In genomic region chr2:46024146-46024779, GRCh38 we compare ENCODE assay signal across 18 cellular contexts.
DNase-seq lines count a peak whose midpoint lies in the region; ATAC-seq, FAIRE-seq and TF ChIP-seq lines count a peak whose summit lies in the region.
"Had no signal": no experiment of that assay in that cellular context is flagged by ENCODE, and none has a peak within 500 bp of the region (broad histone marks: within the 10 kb centered on the region; RNA-seq: fewer than 3 reads in every experiment).

No MANE protein-coding gene starts in this region.

- WGBS in IMR-90 (ENCODE audit: extremely low coverage in 2 of 2, insufficient read length in 1 of 2), 2 experiments: 100% methylated on average over 2 of the region's 5 CpGs; no CpG with 5 or more reads in 1 of the 2 experiments

- ATAC-seq in IMR-90 (ENCODE audit: low read depth): no peak
- no peak for ATAC-seq in stimulated activated effector memory CD8-positive, alpha-beta T cell treated with anti-CD3 and anti-CD28 coated beads, Interleukin-12 subunit alpha, Interleukin-12 subunit beta, amount 100 ng/mL, for 72 hours
- no peak for ATAC-seq in stimulated activated naive B cell treated with anti-CD40 and anti-IgM and Interleukin-4, amounts not matched to agents 10 μg/mL and 1 μg/mL and 100 μg/mL, for 72 hours (replicated peaks)
- ATAC-seq: Right ventricle myocardium inferior had no signal

- dilution Hi-C loops in IMR-90 (cut with HindIII; ENCODE audit: low sequenced_read_pairs, unreplicated experiment) (no loop called here), endothelial cell of umbilical vein (cut with MboI; ENCODE audit: extremely low pct_ligation_motif_present, low sequenced_read_pairs) (no loop called here)

- H3K4me1 Mint-ChIP-seq in stimulated activated effector memory CD8-positive, alpha-beta T cell treated with anti-CD3 and anti-CD28 coated beads, Interleukin-12 subunit alpha, Interleukin-12 subunit beta, amount 100 ng/mL, for 72 hours: peaks cover 53% of the 10 kb centered on the region
- H3K4me1 Mint-ChIP-seq in stimulated activated naive B cell treated with anti-CD40 and anti-IgM and Interleukin-4, amounts not matched to agents 10 μg/mL and 1 μg/mL and 100 μg/mL, for 72 hours: no peaks in the 10 kb centered on the region

- CTCF ChIA-PET in IMR-90 (lab: Yijun Ruan, JAX) (interaction anchor here (0.7 kb wide), 1 partner anchor 380 kb away, joined by 3 read pairs; no protein-coding TSS in a partner anchor), endothelial cell of umbilical vein (lab: Charles Lee) (no interaction called here)

- peaks cover 5% of the 10 kb centered on the region for H3K9me3 Mint-ChIP-seq in stimulated activated effector memory CD8-positive, alpha-beta T cell treated with anti-CD3 and anti-CD28 coated beads, Interleukin-12 subunit alpha, Interleukin-12 subunit beta, amount 100 ng/mL, for 72 hours
- H3K9me3 Mint-ChIP-seq in stimulated activated naive B cell treated with anti-CD40 and anti-IgM and Interleukin-4, amounts not matched to agents 10 μg/mL and 1 μg/mL and 100 μg/mL, for 72 hours: no peaks in the 10 kb centered on the region
- H3K9me3 Mint-ChIP-seq: CD4-positive, CD25-positive, alpha-beta regulatory T cell had no signal

- in situ Hi-C loops in IMR-90 (cut with MboI; ENCODE audit: low sequenced_read_pairs): loop anchor here (25.0 kb wide), 1 partner anchor 338 kb away; no protein-coding TSS in a partner anchor

- H3K27ac Mint-ChIP-seq in stimulated activated effector memory CD8-positive, alpha-beta T cell treated with anti-CD3 and anti-CD28 coated beads, Interleukin-12 subunit alpha, Interleukin-12 subunit beta, amount 100 ng/mL, for 72 hours: peak overlapping the region; percentile 79
- no peak overlapping the region for H3K27ac Mint-ChIP-seq in stimulated activated naive B cell treated with anti-CD40 and anti-IgM and Interleukin-4, amounts not matched to agents 10 μg/mL and 1 μg/mL and 100 μg/mL, for 72 hours
- H3K27ac Mint-ChIP-seq: CD4-positive, CD25-positive, alpha-beta regulatory T cell had no signal

- POLR2A ChIA-PET in IMR-90 (lab: Charles Lee; ENCODE audit: unreplicated experiment): no interaction called here
- POLR2A ChIA-PET in endothelial cell of umbilical vein (lab: Charles Lee): no interaction called here

- H4K91ac ChIP-seq in IMR-90 (ENCODE audit: insufficient read depth, low read depth, low read length): no peak overlapping the region

- H3K27ac ChIP-seq in IMR-90 (ENCODE audit: insufficient read depth, low read length) (no peak overlapping the region), VCaP (peak overlapping the region; percentile 24; the same call in 1 of the 2 replicates), endothelial cell of umbilical vein (ENCODE audit: insufficient read depth, low read depth, low read length) (no peak overlapping the region)
- H3K27ac ChIP-seq: SJSA1 had no signal

- intact Hi-C loops in IMR-90 (cut with micrococcal nuclease): no loop called here
- intact Hi-C loops in endothelial cell of umbilical vein (cut with micrococcal nuclease): no loop called here

- H3K9me3 ChIP-seq in IMR-90 (ENCODE audit: control insufficient read depth, insufficient read depth, low read length) (0 out of 2 replicates have a peak, but pooled peaks cover 2% of the 10 kb centered on the region), endothelial cell of umbilical vein (replicated peaks; ENCODE audit: control insufficient read depth, insufficient read depth, low read length) (no peaks in the 10 kb centered on the region)
- H3K9me3 ChIP-seq: BE2C, SJSA1 had no signal

- H3K79me1 ChIP-seq in IMR-90 (ENCODE audit: low read depth in 1 of 2, low read length in 2 of 2): no peaks in the 10 kb centered on the region

- FAIRE-seq in endothelial cell of umbilical vein (lab: Jason Lieb, UNC): peak; percentile 40
- FAIRE-seq: H54 had no signal

- no peak overlapping the region for H3K4me3 Mint-ChIP-seq in stimulated activated effector memory CD8-positive, alpha-beta T cell treated with anti-CD3 and anti-CD28 coated beads, Interleukin-12 subunit alpha, Interleukin-12 subunit beta, amount 100 ng/mL, for 72 hours
- H3K4me3 Mint-ChIP-seq in stimulated activated naive B cell treated with anti-CD40 and anti-IgM and Interleukin-4, amounts not matched to agents 10 μg/mL and 1 μg/mL and 100 μg/mL, for 72 hours: no peak overlapping the region
- H3K4me3 Mint-ChIP-seq: CD4-positive, CD25-positive, alpha-beta regulatory T cell had no signal

- no peak overlapping the region for H2AK9ac ChIP-seq in IMR-90 (replicated peaks; ENCODE audit: low read depth, low read length, poor library complexity)

- no peaks in the 10 kb centered on the region for H3K79me2 ChIP-seq in endothelial cell of umbilical vein (ENCODE audit: control insufficient read depth, insufficient read depth, low read length)

- TF ChIP-seq POLR2A in IMR-90 (IDR thresholded peaks at IDR 0.05; ENCODE audit: low read depth, low read length) (no peak), endothelial cell of umbilical vein (IDR thresholded peaks at IDR 0.05; ENCODE audit: low read depth, low read length) (no peak)

- no TSS peak for BruUV-seq in IMR-90 (replicated peaks; lab: Mats Ljungman, UMichigan)
- no TSS peak for BruUV-seq in endothelial cell of umbilical vein (replicated peaks; lab: Mats Ljungman, UMichigan)

- no peak overlapping the region for H3K18ac ChIP-seq in IMR-90 (ENCODE audit: low read depth, low read length)

- H3K9ac ChIP-seq in IMR-90 (ENCODE audit: low read depth, low read length) (no peak overlapping the region), endothelial cell of umbilical vein (replicated peaks; ENCODE audit: extremely low read depth, insufficient read depth, low read length) (no peak overlapping the region)

- H2BK5ac ChIP-seq in IMR-90 (ENCODE audit: low read depth, low read length, poor library complexity, severe bottlenecking): no peak overlapping the region

- peak overlapping the region; percentile 18; the same call in 1 of the 2 replicates for H2BK120ac ChIP-seq in IMR-90 (ENCODE audit: low read depth, low read length)

- no peak overlapping the region for H3K56ac ChIP-seq in IMR-90 (ENCODE audit: extremely low read depth, insufficient read depth, low read length)

- no peak for TF ChIP-seq CTCF in IMR-90 (conservative IDR thresholded peaks at IDR 0.05; ENCODE audit: low read depth, low read length)
- TF ChIP-seq CTCF in VCaP (conservative IDR thresholded peaks at IDR 0.05): no peak
- TF ChIP-seq CTCF in endothelial cell of umbilical vein (IDR thresholded peaks at IDR 0.05; ENCODE audit: extremely low read depth in 1 of 2, insufficient read depth in 1 of 2, low read depth in 1 of 2, low read length in 2 of 2): no peak

- peaks cover 25% of the 10 kb centered on the region for H3K36me3 Mint-ChIP-seq in stimulated activated effector memory CD8-positive, alpha-beta T cell treated with anti-CD3 and anti-CD28 coated beads, Interleukin-12 subunit alpha, Interleukin-12 subunit beta, amount 100 ng/mL, for 72 hours
- H3K36me3 Mint-ChIP-seq in stimulated activated naive B cell treated with anti-CD40 and anti-IgM and Interleukin-4, amounts not matched to agents 10 μg/mL and 1 μg/mL and 100 μg/mL, for 72 hours: peaks cover 20 to 34% of the 10 kb centered on the region in 2 donors

- H4K5ac ChIP-seq in IMR-90 (ENCODE audit: low read depth, low read length): no peak overlapping the region

- no peak overlapping the region for H3K4me3 ChIP-seq in IMR-90 (ENCODE audit: insufficient read depth, low read depth, low read length)
- no peak overlapping the region for H3K4me3 ChIP-seq in endothelial cell of umbilical vein (replicated peaks in 1 of 3; ENCODE audit: insufficient read depth in 1 of 3, low read depth in 1 of 3, low read length in 3 of 3)
- H3K4me3 ChIP-seq: SJSA1 had no signal

- H2BK20ac ChIP-seq in IMR-90 (ENCODE audit: low read depth, low read length): no peak overlapping the region

- H3K14ac ChIP-seq in IMR-90 (replicated peaks; ENCODE audit: low read depth, low read length): no peak overlapping the region

- H3K36me3 ChIP-seq in IMR-90 (ENCODE audit: control insufficient read depth, insufficient read depth, low read length): peaks cover 4% of the 10 kb centered on the region
- no peaks in the 10 kb centered on the region for H3K36me3 ChIP-seq in endothelial cell of umbilical vein (ENCODE audit: control insufficient read depth in 2 of 2, extremely low read depth in 1 of 2, insufficient read depth in 2 of 2, low read length in 2 of 2)
- H3K36me3 ChIP-seq: SJSA1 had no signal

- no peak overlapping the region for H3K4ac ChIP-seq in IMR-90 (ENCODE audit: low read depth, low read length)

- H2BK15ac ChIP-seq in IMR-90 (ENCODE audit: low read depth, low read length): no peak overlapping the region

- no peak overlapping the region for H4K8ac ChIP-seq in IMR-90 (ENCODE audit: low read depth in 2 of 2, low read length in 2 of 2)

- H3K9me1 ChIP-seq in IMR-90 (ENCODE audit: insufficient read depth, low read length) (peaks cover 3% of the 10 kb centered on the region; the same call in 1 of the 2 replicates), endothelial cell of umbilical vein (replicated peaks; ENCODE audit: control insufficient read depth, extremely low read depth, insufficient read depth, low read length) (no peaks in the 10 kb centered on the region)

- H4K20me1 ChIP-seq in IMR-90 (ENCODE audit: insufficient read depth, low read length) (no peaks in the 10 kb centered on the region), endothelial cell of umbilical vein (replicated peaks; ENCODE audit: control insufficient read depth, extremely low read depth, insufficient read depth, low read length) (no peaks in the 10 kb centered on the region)

- peak overlapping the region; percentile 39 for H2AK5ac ChIP-seq in IMR-90 (ENCODE audit: low read depth, low read length)

- no peak overlapping the region for H2AFZ ChIP-seq in IMR-90 (replicated peaks; ENCODE audit: low read length, poor library complexity)
- no peak overlapping the region for H2AFZ ChIP-seq in endothelial cell of umbilical vein (ENCODE audit: low read depth, low read length)

- H3K27me3 ChIP-seq in IMR-90 (ENCODE audit: control insufficient read depth, insufficient read depth, low read length) (no peaks in the 10 kb centered on the region), endothelial cell of umbilical vein (ENCODE audit: control insufficient read depth in 2 of 2, insufficient read depth in 2 of 2, low read length in 2 of 2) (no peaks in the 10 kb centered on the region)
- H3K27me3 ChIP-seq: BE2C, SJSA1 had no signal

- DNase-seq in IMR-90 (no peak), endothelial cell of umbilical vein (ENCODE audit: low read depth, low spot score) (peak; percentile 83), NCI-H2227 treated with DMSO at 0.1 percent for 48 hours (lab: John Stamatoyannopoulos, UW) (no peak), NCI-H1417 (lab: John Stamatoyannopoulos, UW) (no peak)
- no peak for DNase-seq in stimulated activated effector memory CD8-positive, alpha-beta T cell treated with anti-CD3 and anti-CD28 coated beads, Interleukin-12 subunit alpha, Interleukin-12 subunit beta, amount 100 ng/mL, for 72 hours (ENCODE audit: low spot score in 2 of 2)
- DNase-seq in stimulated activated naive B cell treated with anti-CD40 and anti-IgM and Interleukin-4, amounts not matched to agents 10 μg/mL and 1 μg/mL and 100 μg/mL, for 72 hours: no peak
- DNase-seq: BE2C; CD4-positive, CD25-positive, alpha-beta regulatory T cell; DMS79 treated with DMSO at 0.1 percent for 48 hours; Kasumi-1; NCI-H1048; NCI-H1436 treated with DMSO at 0.1 percent for 48 hours; NCI-H1930; NCI-H226 had no signal

- peaks cover 1% of the 10 kb centered on the region for H3K4me1 ChIP-seq in IMR-90 (ENCODE audit: control insufficient read depth, insufficient read depth, low read length)
- H3K4me1 ChIP-seq in endothelial cell of umbilical vein (ENCODE audit: control insufficient read depth, extremely low read depth, insufficient read depth, low read length): peaks cover 13% of the 10 kb centered on the region
- H3K4me1 ChIP-seq: BE2C had no signal

- no peak overlapping the region for H3K23ac ChIP-seq in IMR-90 (ENCODE audit: low read depth, low read length)

- H3K4me2 ChIP-seq in IMR-90 (ENCODE audit: low read depth, low read length) (no peak overlapping the region), endothelial cell of umbilical vein (ENCODE audit: insufficient read depth, low read length) (no peak overlapping the region)

- no peak for TF ChIP-seq RAD21 in IMR-90 (IDR thresholded peaks at IDR 0.05; ENCODE audit: low read length)

- no peaks in the 10 kb centered on the region for H3K27me3 Mint-ChIP-seq in stimulated activated naive B cell treated with anti-CD40 and anti-IgM and Interleukin-4, amounts not matched to agents 10 μg/mL and 1 μg/mL and 100 μg/mL, for 72 hours
- H3K27me3 Mint-ChIP-seq: CD4-positive, CD25-positive, alpha-beta regulatory T cell had no signal
